14 cellular contexts compared by ENCODE assay signal in the genomic region with DNA sequence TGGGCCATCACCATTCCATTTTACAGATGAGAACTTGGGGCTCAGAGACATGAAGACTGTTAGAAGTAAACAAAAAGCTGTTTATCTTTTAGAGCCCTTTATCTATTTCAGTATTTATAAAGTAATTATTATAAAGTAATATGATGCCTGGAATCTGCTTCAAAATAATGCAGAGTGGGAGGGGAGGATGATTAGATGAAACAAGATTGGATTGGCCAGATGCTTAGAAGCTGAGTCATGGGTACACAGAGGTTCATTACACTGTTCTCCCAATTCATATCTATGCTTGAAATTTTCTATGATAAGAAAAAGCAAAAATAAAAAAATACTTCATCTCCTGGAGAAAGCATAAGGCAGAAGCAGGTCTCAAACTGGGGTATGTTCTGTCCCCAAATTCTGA. TPM values are rescaled to one million over a fixed set of nuclear protein-coding genes. Genes with fewer than 3 reads are reported as not detected.
DNase-seq lines count a peak whose midpoint lies in the region; ATAC-seq, FAIRE-seq and TF ChIP-seq lines count a peak whose summit lies in the region.
"Had no signal": no experiment of that assay in that cellular context is flagged by ENCODE, and none has a peak within 500 bp of the region (broad histone marks: within the 10 kb centered on the region; RNA-seq: fewer than 3 reads in every experiment).

No MANE protein-coding gene starts in this region.

- H3K27me3 Mint-ChIP-seq in activated T-helper 1 cell treated with anti-CD3 and anti-CD28 coated beads, Interleukin-12 subunit alpha, Interleukin-12 subunit beta, Interleukin-2, Interleukin-4 antibody, amounts not matched to agents 30 ng/mL and 10 ng/mL and 1 ng/mL, durations not matched to agents 14 hours and 24 hours and 36 hours (ENCODE audit: insufficient read depth), result no peaks in the 10 kb centered on the region
- H3K27me3 Mint-ChIP-seq: activated CD4-positive, alpha-beta T cell treated with anti-CD3 and anti-CD28 coated beads for 36 hours; activated naive CD4-positive, alpha-beta T cell treated with anti-CD3 and anti-CD28 coated beads, Interleukin-2, amount 10 ng/mL, durations not matched to agents 7 days and 5 days had no signal

- no TSS peak for BruUV-seq in endothelial cell of umbilical vein (replicated peaks; lab: Mats Ljungman, UMichigan)

- H3K9me3 ChIP-seq in endothelial cell of umbilical vein (replicated peaks; ENCODE audit: control insufficient read depth, insufficient read depth, low read length) (no peaks in the 10 kb centered on the region), pancreas (no peaks in the 10 kb centered on the region)
- H3K9me3 ChIP-seq: MG63 had no signal

- H3K36me3 ChIP-seq in endothelial cell of umbilical vein (ENCODE audit: control insufficient read depth in 2 of 2, extremely low read depth in 1 of 2, insufficient read depth in 2 of 2, low read length in 2 of 2) (no peaks in the 10 kb centered on the region), pancreas (no peaks in the 10 kb centered on the region)
- H3K36me3 ChIP-seq: MG63 had no signal

- peak overlapping the region; percentile 68 for H2AFZ ChIP-seq in endothelial cell of umbilical vein (ENCODE audit: low read depth, low read length)

- H3K9me3 Mint-ChIP-seq in activated T-helper 1 cell treated with anti-CD3 and anti-CD28 coated beads, Interleukin-12 subunit alpha, Interleukin-12 subunit beta, Interleukin-2, Interleukin-4 antibody, amounts not matched to agents 30 ng/mL and 10 ng/mL and 1 ng/mL, durations not matched to agents 14 hours and 24 hours and 36 hours, result no peaks in the 10 kb centered on the region
- H3K9me3 Mint-ChIP-seq: activated naive CD4-positive, alpha-beta T cell treated with anti-CD3 and anti-CD28 coated beads, Interleukin-2, amount 10 ng/mL, durations not matched to agents 7 days and 5 days had no signal

- no peak for TF ChIP-seq CTCF in endothelial cell of umbilical vein (IDR thresholded peaks at IDR 0.05; ENCODE audit: extremely low read depth in 1 of 2, insufficient read depth in 1 of 2, low read depth in 1 of 2, low read length in 2 of 2)
- no peak for TF ChIP-seq CTCF in pancreas (IDR thresholded peaks at IDR 0.05)

- no peak overlapping the region for H3K9ac ChIP-seq in endothelial cell of umbilical vein (replicated peaks; ENCODE audit: extremely low read depth, insufficient read depth, low read length)

- no peaks in the 10 kb centered on the region for H4K20me1 ChIP-seq in endothelial cell of umbilical vein (replicated peaks; ENCODE audit: control insufficient read depth, extremely low read depth, insufficient read depth, low read length)

- FAIRE-seq in endothelial cell of umbilical vein (lab: Jason Lieb, UNC), result peak; percentile 94
- no peak for FAIRE-seq in pancreas (lab: Jason Lieb, UNC)
- FAIRE-seq: GM18507 had no signal

- no peaks in the 10 kb centered on the region for H3K9me1 ChIP-seq in endothelial cell of umbilical vein (replicated peaks; ENCODE audit: control insufficient read depth, extremely low read depth, insufficient read depth, low read length)

- peak overlapping the region; percentile 80 for H3K4me2 ChIP-seq in endothelial cell of umbilical vein (ENCODE audit: insufficient read depth, low read length)

- peaks cover 38% of the 10 kb centered on the region for H3K4me1 ChIP-seq in endothelial cell of umbilical vein (ENCODE audit: control insufficient read depth, extremely low read depth, insufficient read depth, low read length)
- H3K4me1 ChIP-seq in pancreas, result peaks cover 0 to 13% (median 6%) of the 10 kb centered on the region in 3 donors

- no peak overlapping the region for H3K4me3 Mint-ChIP-seq in activated T-helper 1 cell treated with anti-CD3 and anti-CD28 coated beads, Interleukin-12 subunit alpha, Interleukin-12 subunit beta, Interleukin-2, Interleukin-4 antibody, amounts not matched to agents 30 ng/mL and 10 ng/mL and 1 ng/mL, durations not matched to agents 14 hours and 24 hours and 36 hours
- H3K4me3 Mint-ChIP-seq: activated CD4-positive, alpha-beta T cell treated with anti-CD3 and anti-CD28 coated beads for 36 hours; activated naive CD4-positive, alpha-beta T cell treated with anti-CD3 and anti-CD28 coated beads, Interleukin-2, amount 10 ng/mL, durations not matched to agents 7 days and 5 days had no signal

- H3K27ac Mint-ChIP-seq in activated T-helper 1 cell treated with anti-CD3 and anti-CD28 coated beads, Interleukin-12 subunit alpha, Interleukin-12 subunit beta, Interleukin-2, Interleukin-4 antibody, amounts not matched to agents 30 ng/mL and 10 ng/mL and 1 ng/mL, durations not matched to agents 14 hours and 24 hours and 36 hours, result no peak overlapping the region
- H3K27ac Mint-ChIP-seq: activated CD4-positive, alpha-beta T cell treated with anti-CD3 and anti-CD28 coated beads for 36 hours; activated naive CD4-positive, alpha-beta T cell treated with anti-CD3 and anti-CD28 coated beads, Interleukin-2, amount 10 ng/mL, durations not matched to agents 7 days and 5 days had no signal

- peak in 3 of 4 donors; percentile 57 to 79 (median 59) for ATAC-seq in pancreas
- ATAC-seq: esophagus mucosa had no signal

- CTCF ChIA-PET in endothelial cell of umbilical vein (lab: Charles Lee), result interaction anchor here (0.7 to 2.4 kb wide), 6 partner anchors 15 to 91 kb away, joined by 3 to 14 read pairs (median 7); no protein-coding TSS in a partner anchor

- TF ChIP-seq POLR2A in endothelial cell of umbilical vein (IDR thresholded peaks at IDR 0.05; ENCODE audit: low read depth, low read length), result no peak

- POLR2A ChIA-PET in endothelial cell of umbilical vein (lab: Charles Lee), result no interaction called here

- H3K27me3 ChIP-seq in endothelial cell of umbilical vein (ENCODE audit: control insufficient read depth in 2 of 2, insufficient read depth in 2 of 2, low read length in 2 of 2), result no peaks in the 10 kb centered on the region
- no peaks in the 10 kb centered on the region for H3K27me3 ChIP-seq in pancreas
- H3K27me3 ChIP-seq: MG63 had no signal

- DNase-seq in AG20443 (ENCODE audit: low spot score), result peak; percentile 59
- peak; percentile 56 for DNase-seq in NCI-H82 (lab: John Stamatoyannopoulos, UW)
- peak; percentile 45 for DNase-seq in endothelial cell of umbilical vein (ENCODE audit: low read depth, low spot score)
- DNase-seq in pancreas, result no peak
- no peak for DNase-seq in caudate nucleus (lab: John Stamatoyannopoulos, UW)
- DNase-seq in medulla oblongata (ENCODE audit: extremely low spot score), result no peak
- DNase-seq in activated T-helper 1 cell treated with anti-CD3 and anti-CD28 coated beads, Interleukin-12 subunit alpha, Interleukin-12 subunit beta, Interleukin-2, Interleukin-4 antibody, amounts not matched to agents 30 ng/mL and 10 ng/mL and 1 ng/mL, durations not matched to agents 14 hours and 24 hours and 36 hours (ENCODE audit: low spot score), result no peak
- no peak for DNase-seq in foreskin melanocyte
- DNase-seq: activated CD4-positive, alpha-beta T cell treated with anti-CD3 and anti-CD28 coated beads for 36 hours; activated naive CD4-positive, alpha-beta T cell treated with anti-CD3 and anti-CD28 coated beads, Interleukin-2, amount 10 ng/mL, durations not matched to agents 7 days and 5 days; Calu3; MG63 had no signal

- no peaks in the 10 kb centered on the region for H3K36me3 Mint-ChIP-seq in activated T-helper 1 cell treated with anti-CD3 and anti-CD28 coated beads, Interleukin-12 subunit alpha, Interleukin-12 subunit beta, Interleukin-2, Interleukin-4 antibody, amounts not matched to agents 30 ng/mL and 10 ng/mL and 1 ng/mL, durations not matched to agents 14 hours and 24 hours and 36 hours (ENCODE audit: low read depth)
- H3K36me3 Mint-ChIP-seq: activated naive CD4-positive, alpha-beta T cell treated with anti-CD3 and anti-CD28 coated beads, Interleukin-2, amount 10 ng/mL, durations not matched to agents 7 days and 5 days had no signal

- intact Hi-C loops in endothelial cell of umbilical vein (cut with micrococcal nuclease), result loop anchor here (1.0 kb wide), 1 partner anchor 29 kb away; the partner anchor contains the start of genes DRC3 and TOM1L2
- intact Hi-C loops in pancreas (cut with DNase I), result no loop called here
- intact Hi-C loops in activated T-helper 1 cell treated with anti-CD3 and anti-CD28 coated beads, Interleukin-12 subunit alpha, Interleukin-12 subunit beta, Interleukin-2, Interleukin-4 antibody, amounts not matched to agents 30 ng/mL and 10 ng/mL and 1 ng/mL, durations not matched to agents 14 hours and 24 hours and 36 hours (cut with micrococcal nuclease), result no loop called here

- dilution Hi-C loops in endothelial cell of umbilical vein (cut with MboI; ENCODE audit: extremely low pct_ligation_motif_present, low sequenced_read_pairs), result no loop called here

- H3K79me2 ChIP-seq in endothelial cell of umbilical vein (ENCODE audit: control insufficient read depth, insufficient read depth, low read length), result peaks cover 6% of the 10 kb centered on the region

- peak overlapping the region in 1 of 3 experiments; percentile 29 for H3K4me3 ChIP-seq in endothelial cell of umbilical vein (replicated peaks in 1 of 3; ENCODE audit: insufficient read depth in 1 of 3, low read depth in 1 of 3, low read length in 3 of 3)
- no peak overlapping the region for H3K4me3 ChIP-seq in pancreas
- H3K4me3 ChIP-seq: MG63 had no signal

- H3K27ac ChIP-seq in endothelial cell of umbilical vein (ENCODE audit: insufficient read depth, low read depth, low read length), result peak overlapping the region; percentile 61
- no peak overlapping the region for H3K27ac ChIP-seq in pancreas
- no peak overlapping the region for H3K27ac ChIP-seq in caudate nucleus (ENCODE audit: low read depth, low read length)

- peaks cover 11% of the 10 kb centered on the region for H3K4me1 Mint-ChIP-seq in activated T-helper 1 cell treated with anti-CD3 and anti-CD28 coated beads, Interleukin-12 subunit alpha, Interleukin-12 subunit beta, Interleukin-2, Interleukin-4 antibody, amounts not matched to agents 30 ng/mL and 10 ng/mL and 1 ng/mL, durations not matched to agents 14 hours and 24 hours and 36 hours (ENCODE audit: low read depth)

RNA-seq across cellular contexts. Expression of gene TOM1L2, which starts 29.4 kb away (rescaled TPM):
- total RNA-seq in endothelial cell of umbilical vein (37.6 and 41.5 TPM in 2 replicates), pancreas (10 to 100 TPM; 20.3 to 28.2 (median 22.2) TPM)
- polyA plus RNA-seq in endothelial cell of umbilical vein (31.7 and 36.0 TPM in 2 replicates), pancreas (10 to 100 TPM; 21.7 to 26.2 TPM)
- 28.1 and 28.9 TPM in 2 replicates for polyA plus RNA-seq in endothelial cell of umbilical vein (2011; cell fraction: cytosol; rRNA removed)
- polyA plus RNA-seq in endothelial cell of umbilical vein (2011; cell fraction: nucleus; rRNA removed), result 76.4 and 76.9 TPM in 2 replicates
- 39.4 and 40.0 TPM in 2 replicates for polyA plus RNA-seq in endothelial cell of umbilical vein (2012)
- polyA minus RNA-seq in endothelial cell of umbilical vein, result 56.4 and 57.2 TPM in 2 replicates
- 9.5 TPM for polyA minus RNA-seq in endothelial cell of umbilical vein (2011; cell fraction: cytosol; rRNA and poly(A)+ RNA removed)
- polyA minus RNA-seq in endothelial cell of umbilical vein (2011; cell fraction: nucleus; rRNA and poly(A)+ RNA removed), result 39.0 and 39.2 TPM in 2 replicates
- 9.3 and 10.2 TPM in 2 replicates for total RNA-seq in activated T-helper 1 cell treated with anti-CD3 and anti-CD28 coated beads, Interleukin-12 subunit alpha, Interleukin-12 subunit beta, Interleukin-2, Interleukin-4 antibody, amounts not matched to agents 30 ng/mL and 10 ng/mL and 1 ng/mL, durations not matched to agents 14 hours and 24 hours and 36 hours

RNA-seq across cellular contexts. Expression of gene DRC3, which starts 29.8 kb away (rescaled TPM):
- total RNA-seq in endothelial cell of umbilical vein, result 1.6 and 2.3 TPM in 2 replicates
- polyA plus RNA-seq in endothelial cell of umbilical vein, result 1.9 and 2.9 TPM in 2 replicates
- polyA plus RNA-seq in endothelial cell of umbilical vein (2011; cell fraction: cytosol; rRNA removed), result 1.0 and 1.7 TPM in 2 replicates
- 11.9 and 12.5 TPM in 2 replicates for polyA plus RNA-seq in endothelial cell of umbilical vein (2011; cell fraction: nucleus; rRNA removed)
- polyA plus RNA-seq in endothelial cell of umbilical vein (2012), result 2.0 and 2.9 TPM in 2 replicates
- 4.0 and 5.1 TPM in 2 replicates for polyA minus RNA-seq in endothelial cell of umbilical vein
- polyA minus RNA-seq in endothelial cell of umbilical vein (2011; cell fraction: cytosol; rRNA and poly(A)+ RNA removed), result not detected
- polyA minus RNA-seq in endothelial cell of umbilical vein (2011; cell fraction: nucleus; rRNA and poly(A)+ RNA removed), result 3.3 and 3.7 TPM in 2 replicates
- total RNA-seq in pancreas, result 1 to 10 TPM; 2.1 to 5.3 (median 2.7) TPM
- 10 to 100 TPM; 10.7 to 19.3 TPM for polyA plus RNA-seq in pancreas
- total RNA-seq in activated T-helper 1 cell treated with anti-CD3 and anti-CD28 coated beads, Interleukin-12 subunit alpha, Interleukin-12 subunit beta, Interleukin-2, Interleukin-4 antibody, amounts not matched to agents 30 ng/mL and 10 ng/mL and 1 ng/mL, durations not matched to agents 14 hours and 24 hours and 36 hours, result not detected in 2 replicates

Comparison
In these comparisons a context has a peak if more than half of its experiments do, and no peak if none do; other contexts are left out.
1. DNase-seq: peak in AG20443 (single experiment), NCI-H82 (single experiment) and endothelial cell of umbilical vein (single experiment); none in pancreas (0 of 6), caudate nucleus (0 of 61), medulla oblongata (single experiment), activated T-helper 1 cell treated with anti-CD3 and anti-CD28 coated beads, Interleukin-12 subunit alpha, Interleukin-12 subunit beta, Interleukin-2, Interleukin-4 antibody, amounts not matched to agents 30 ng/mL and 10 ng/mL and 1 ng/mL, durations not matched to agents 14 hours and 24 hours and 36 hours (single experiment) and foreskin melanocyte (single experiment).